ENCODE assay signal across 8 cellular contexts in genomic region chr5:157761690-157762611, GRCh38. TPM values are rescaled to one million over a fixed set of nuclear protein-coding genes. Genes with fewer than 3 reads are reported as not detected.
DNase-seq lines count a peak whose midpoint lies in the region; ATAC-seq and TF ChIP-seq lines count a peak whose summit lies in the region.

No MANE protein-coding gene starts in this region.

- TF ChIP-seq RAD21 in Ishikawa (IDR thresholded peaks at IDR 0.05; ENCODE audit: low read depth): peak; percentile 79

- H3K4me2 ChIP-seq in OCI-LY7 (ENCODE audit: low read length): no peak overlapping the region

- no TSS peak for BruUV-seq in OCI-LY7 (replicated peaks; lab: Mats Ljungman, UMichigan)

- H3K9me3 ChIP-seq in OCI-LY7 (ENCODE audit: low read length) (no peaks in the 10 kb centered on the region), thoracic aorta (no peaks in the 10 kb centered on the region)

- H4K20me1 ChIP-seq in OCI-LY7 (ENCODE audit: insufficient read depth, low read length): no peaks in the 10 kb centered on the region

- TF ChIP-seq CTCF in OCI-LY7 (conservative IDR thresholded peaks at IDR 0.05; ENCODE audit: low read length): peak; percentile 96
- peak; percentile 77 for TF ChIP-seq CTCF in thoracic aorta (IDR thresholded peaks at IDR 0.05)

- no peaks in the 10 kb centered on the region for H3K27me3 ChIP-seq in thoracic aorta (replicated peaks; ENCODE audit: insufficient read depth)

- DNase-seq in SIG-M5 treated with dmso at 0.1 percent for 504 hours (lab: John Stamatoyannopoulos, UW; ENCODE audit: unreplicated experiment) (peak; percentile 67), SIG-M5 (lab: John Stamatoyannopoulos, UW) (no peak), OCI-LY7 (ENCODE audit: low spot score) (peak; percentile 79), left colon (no peak), thoracic aorta (ENCODE audit: low spot score) (no peak)
- peak; percentile 31 for DNase-seq in central memory CD4-positive, alpha-beta T cell

- ATAC-seq in GM21381 (IDR thresholded peaks at IDR 0.05; ENCODE audit: unreplicated experiment) (peak; percentile 70), left colon (peak; percentile 92), thoracic aorta (ENCODE audit: insufficient number of reproducible peaks, low FRiP score, low read depth) (peak; percentile 86)

- TF ChIP-seq EP300 in Ishikawa (IDR thresholded peaks at IDR 0.05; ENCODE audit: borderline replicate concordance): no peak

- H3K36me3 ChIP-seq in OCI-LY7 (ENCODE audit: insufficient read depth, low read length): peaks cover 29% of the 10 kb centered on the region; the same call in 1 of the 2 replicates
- no peaks in the 10 kb centered on the region for H3K36me3 ChIP-seq in thoracic aorta

- H3K4me3 ChIP-seq in OCI-LY7 (ENCODE audit: low read depth, low read length, poor library complexity, severe bottlenecking): no peak overlapping the region
- no peak overlapping the region for H3K4me3 ChIP-seq in thoracic aorta

- intact Hi-C loops in OCI-LY7 (cut with micrococcal nuclease; ENCODE audit: unreplicated experiment) (loop anchor here (1.0 to 2.0 kb wide), 3 partner anchors 187 to 1371 kb away; no protein-coding TSS in a partner anchor), left colon (cut with DNase I, micrococcal nuclease) (no loop called here)

- no peaks in the 10 kb centered on the region for H3K9me2 ChIP-seq in OCI-LY7 (ENCODE audit: insufficient read depth, low read length)

- no peak overlapping the region for H2AFZ ChIP-seq in OCI-LY7 (ENCODE audit: low read length)

- no peak overlapping the region for H3K27ac ChIP-seq in OCI-LY7 (ENCODE audit: low read depth, low read length, poor library complexity, severe bottlenecking)
- no peak overlapping the region for H3K27ac ChIP-seq in thoracic aorta

- CTCF ChIA-PET in OCI-LY7 (lab: Charles Lee; ENCODE audit: unreplicated experiment): interaction anchor here (0.5 to 1.0 kb wide), 3 partner anchors 69 to 378 kb away, joined by 3 to 5 read pairs (median 4); no protein-coding TSS in a partner anchor

- H3K4me1 ChIP-seq in OCI-LY7 (ENCODE audit: insufficient read depth, low read length, poor library complexity, severe bottlenecking): peaks cover 11% of the 10 kb centered on the region
- H3K4me1 ChIP-seq in thoracic aorta (ENCODE audit: control insufficient read depth in 1 of 2, low read depth in 2 of 2): no peaks in the 10 kb centered on the region

- H3K79me2 ChIP-seq in OCI-LY7 (ENCODE audit: insufficient read depth, low read depth, low read length): no peaks in the 10 kb centered on the region

- POLR2A ChIA-PET in OCI-LY7 (lab: Charles Lee): interaction anchor here (0.9 kb wide), 1 partner anchor 187 kb away, joined by 3 read pairs; no protein-coding TSS in a partner anchor

TF ChIP-seq in Ishikawa, 13 proteins besides CTCF, POLR2A, EP300 and RAD21:
- TF ChIP-seq FOXM1 (IDR thresholded peaks at IDR 0.05; ENCODE audit: borderline replicate concordance, low read depth): no peak

RNA-seq across cellular contexts. Expression of gene LSM11, which starts 18.4 kb away (rescaled TPM):
- 7.5 and 8.8 TPM in 2 replicates for total RNA-seq in OCI-LY7 (2014; rRNA removed; shearing (Covaris generic))
- 10.1 and 10.9 TPM in 2 replicates for total RNA-seq in OCI-LY7 (2022)
- total RNA-seq in left colon: 1 to 10 TPM; 3.6 to 4.0 TPM
- total RNA-seq in thoracic aorta: 1 to 10 TPM; 5.3 to 6.8 TPM

RNA-seq across cellular contexts. Expression of gene THG1L, which starts 30.7 kb away (rescaled TPM):
- 20.7 and 30.5 TPM in 2 replicates for total RNA-seq in OCI-LY7 (2014; rRNA removed; shearing (Covaris generic))
- total RNA-seq in OCI-LY7 (2022): 18.5 and 21.0 TPM in 2 replicates
- total RNA-seq in left colon: 10 to 100 TPM; 11.6 to 14.5 TPM
- total RNA-seq in thoracic aorta: 1 to 10 TPM; 7.5 to 9.5 TPM

Comparison
In these comparisons a context has a peak if more than half of its experiments do, and no peak if none do; other contexts are left out.
1. DNase-seq: peak in SIG-M5 treated with dmso at 0.1 percent for 504 hours (single experiment), OCI-LY7 (single experiment) and central memory CD4-positive, alpha-beta T cell (single experiment); none in SIG-M5 (single experiment), left colon (0 of 2) and thoracic aorta (single experiment).
2. Peak in every context shown above with its lines, with median percentiles within 50 percentile points of each other: ATAC-seq.